Comparison of ENCODE assay signal across 8 cellular contexts in the genomic region with DNA sequence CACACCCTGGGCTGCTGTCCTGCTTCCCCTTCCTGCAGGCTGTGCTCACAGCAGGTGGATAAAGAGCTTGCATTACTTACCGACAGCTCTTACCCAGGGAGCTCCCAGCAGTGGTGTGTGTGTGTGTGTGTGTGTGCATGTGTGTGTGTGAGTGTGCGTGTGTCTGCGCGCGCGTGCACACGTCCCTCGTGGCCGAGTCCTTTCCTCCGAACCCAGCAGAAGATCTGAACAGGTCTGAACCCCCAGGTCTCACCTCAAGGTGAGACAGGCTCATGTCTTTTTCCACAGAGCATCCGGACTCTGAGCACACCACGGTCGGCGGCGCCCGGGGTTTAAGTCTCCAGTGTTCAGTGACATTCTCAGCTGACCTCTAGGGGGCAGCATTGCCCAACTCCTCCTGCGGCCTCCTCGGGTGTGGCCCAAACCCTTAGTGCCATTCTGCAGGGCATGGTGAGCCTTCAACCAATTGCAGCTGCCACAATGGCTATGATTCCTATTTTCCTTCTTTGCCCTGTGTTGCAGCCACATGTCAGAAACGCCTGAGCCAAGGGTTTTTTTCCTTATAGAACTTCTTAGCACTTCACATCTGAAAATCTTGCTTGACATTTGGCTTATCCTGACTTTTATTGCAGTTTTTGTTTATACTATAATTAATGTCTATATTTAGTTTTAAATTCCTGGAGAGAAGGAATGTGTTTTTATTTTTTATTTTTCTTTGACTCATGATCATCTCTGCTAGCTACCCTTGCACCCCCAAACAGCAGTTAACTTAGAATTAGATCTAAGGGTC.
DNase-seq lines count a peak whose midpoint lies in the region; ATAC-seq, FAIRE-seq and TF ChIP-seq lines count a peak whose summit lies in the region.

No MANE protein-coding gene starts in this region.

- H3K27me3 ChIP-seq in DND-41 (ENCODE audit: insufficient read depth, low read length, poor library complexity): peaks cover 2% of the 10 kb centered on the region
- H3K27me3 ChIP-seq in neuronal stem cell (ENCODE audit: control insufficient read depth in 3 of 3, insufficient read depth in 3 of 3, low read depth in 1 of 3, low read length in 3 of 3): peaks cover 0 to 17% (median 0%) of the 10 kb centered on the region in 3 experiments

- no peaks in the 10 kb centered on the region for H3K79me2 ChIP-seq in DND-41 (ENCODE audit: insufficient read depth, low read length)

- peak overlapping the region; percentile 75 for H2BK15ac ChIP-seq in neuronal stem cell (ENCODE audit: low read length)

- no peak overlapping the region for H2AFZ ChIP-seq in DND-41 (ENCODE audit: low read depth, low read length)
- H2AFZ ChIP-seq in neuronal stem cell (ENCODE audit: low read length): peak overlapping the region; percentile 70

- no peaks in the 10 kb centered on the region for H3K79me1 ChIP-seq in neuronal stem cell (ENCODE audit: low read depth, low read length)

- no peak overlapping the region for H2AK5ac ChIP-seq in neuronal stem cell (ENCODE audit: low read depth, low read length)

- peak overlapping the region; percentile 93 for H3K23ac ChIP-seq in neuronal stem cell (ENCODE audit: low read depth, low read length, poor library complexity)

- H3K27ac ChIP-seq in DND-41 (ENCODE audit: low read length): no peak overlapping the region
- H3K27ac ChIP-seq in neuronal stem cell (replicated peaks; ENCODE audit: low read length): no peak overlapping the region

- H3K4me2 ChIP-seq in DND-41 (ENCODE audit: insufficient read depth, low read length) (no peak overlapping the region), neuronal stem cell (ENCODE audit: insufficient read depth, low read length, poor library complexity, severe bottlenecking) (peak overlapping the region; percentile 66)

- peak overlapping the region; percentile 91 for H3K18ac ChIP-seq in neuronal stem cell (ENCODE audit: low read length)

- no peak overlapping the region for H2BK120ac ChIP-seq in neuronal stem cell (ENCODE audit: low read depth, low read length)

- H3K4me3 ChIP-seq in DND-41 (ENCODE audit: low read depth in 1 of 2, low read length in 2 of 2): no peak overlapping the region
- H3K4me3 ChIP-seq in neuronal stem cell (ENCODE audit: low read length in 2 of 2): peak overlapping the region; percentile 22 to 74

- H4K91ac ChIP-seq in neuronal stem cell (ENCODE audit: low read depth, low read length, poor library complexity): no peak overlapping the region

- H3K9ac ChIP-seq in DND-41 (ENCODE audit: low read depth, low read length) (no peak overlapping the region), neuronal stem cell (ENCODE audit: low read depth, low read length, poor library complexity) (peak overlapping the region; percentile 86)

- DNase-seq in DND-41 (peak; percentile 66), HuH-7.5 (ENCODE audit: low spot score) (peak; percentile 88), RCC 7860 (ENCODE audit: low spot score) (peak; percentile 11), fibroblast of the conjunctiva (ENCODE audit: low read depth) (peak; percentile 50), neuronal stem cell (ENCODE audit: low spot score) (peak; percentile 76), superior temporal gyrus (ENCODE audit: extremely low spot score) (peak; percentile 84)
- peak; percentile 53 to 60 for DNase-seq in activated T-helper 1 cell treated with anti-CD3 and anti-CD28 coated beads, Interleukin-2, amount 50 U/mL, for 16 hours (ENCODE audit: low read depth in 1 of 2, low spot score in 1 of 2)

- H3K4me1 ChIP-seq in DND-41 (ENCODE audit: insufficient read depth, low read length) (no peaks in the 10 kb centered on the region), neuronal stem cell (ENCODE audit: control insufficient read depth in 2 of 2, insufficient read depth in 1 of 2, low read depth in 1 of 2, low read length in 2 of 2) (peaks cover 0 to 2% of the 10 kb centered on the region in 2 donors)

- H3K36me3 ChIP-seq in DND-41 (ENCODE audit: insufficient read depth, low read length) (no peaks in the 10 kb centered on the region), neuronal stem cell (replicated peaks in 1 of 2; ENCODE audit: control insufficient read depth in 2 of 2, insufficient read depth in 2 of 2, low read length in 2 of 2) (no peaks in the 10 kb centered on the region)

- H4K8ac ChIP-seq in neuronal stem cell (ENCODE audit: low read depth, low read length): peak overlapping the region; percentile 65

- H2BK5ac ChIP-seq in neuronal stem cell (ENCODE audit: low read length): no peak overlapping the region

- H3K9me3 ChIP-seq in DND-41 (ENCODE audit: insufficient read depth, low read length, severe bottlenecking) (no peaks in the 10 kb centered on the region), neuronal stem cell (replicated peaks in 1 of 2; ENCODE audit: control insufficient read depth in 2 of 2, insufficient read depth in 1 of 2, low read depth in 1 of 2, low read length in 2 of 2) (no peaks in the 10 kb centered on the region)

- H3K4ac ChIP-seq in neuronal stem cell (ENCODE audit: low read length): no peak overlapping the region

- no peaks in the 10 kb centered on the region for H4K20me1 ChIP-seq in DND-41 (ENCODE audit: insufficient read depth, low read length)

- peak overlapping the region; percentile 21 for H3K14ac ChIP-seq in neuronal stem cell (ENCODE audit: low read length)

- WGBS in neuronal stem cell (ENCODE audit: extremely low coverage in 2 of 2, insufficient read length in 2 of 2, insufficient replicate concordance in 1 of 2), 2 donors: no CpG with 5 or more reads among the region's 19 CpGs

- peak overlapping the region; percentile 73 for H2BK12ac ChIP-seq in neuronal stem cell (ENCODE audit: low read length)

- no peak for FAIRE-seq in RCC 7860 (lab: Jason Lieb, UNC)

- ATAC-seq in DND-41 (ENCODE audit: insufficient read depth, low read depth): peak; percentile 93
- ATAC-seq in GM21529 (IDR thresholded peaks at IDR 0.05; ENCODE audit: unreplicated experiment): peak; percentile 93

- TF ChIP-seq CTCF in DND-41 (IDR thresholded peaks at IDR 0.05; ENCODE audit: borderline replicate concordance, extremely low read depth, low read length, poor library complexity, severe bottlenecking): peak; percentile 79

Comparison
In these comparisons a context has a peak if more than half of its experiments do, and no peak if none do; other contexts are left out.
1. DNase-seq: peak in every context shown above with its lines; median percentile 88 in HuH-7.5; 84 in superior temporal gyrus; 76 in neuronal stem cell; 66 in DND-41; 56 in activated T-helper 1 cell treated with anti-CD3 and anti-CD28 coated beads, Interleukin-2, amount 50 U/mL, for 16 hours; 50 in fibroblast of the conjunctiva; 11 in RCC 7860.
2. H3K4me3 ChIP-seq: peak in neuronal stem cell (2 of 2); none in DND-41 (0 of 2).